Comparison of ENCODE assay signal across 15 cellular contexts in genomic region chr2:113272463-113272862, GRCh38. TPM values are rescaled to one million over a fixed set of nuclear protein-coding genes. Genes with fewer than 3 reads are reported as not detected.
DNase-seq lines count a peak whose midpoint lies in the region; TF ChIP-seq lines count a peak whose summit lies in the region.
"Had no signal": no experiment of that assay in that cellular context is flagged by ENCODE, and none has a peak within 500 bp of the region (broad histone marks: within the 10 kb centered on the region; RNA-seq: fewer than 3 reads in every experiment).

No MANE protein-coding gene starts in this region.

- no peak overlapping the region for H2AFZ ChIP-seq in parathyroid adenoma

- peak overlapping the region in 2 of 11 experiments; percentile 6 to 15; a peak in 2 of 22 replicates for H3K9ac ChIP-seq in BLaER1 treated with 17β-estradiol and CSF1 and Interleukin-3, amounts not matched to agents 10 nM and 100 nM
- H3K9ac ChIP-seq in HUES48 (ENCODE audit: low read depth, low read length) (no peak overlapping the region), parathyroid adenoma (no peak overlapping the region)

- no peaks in the 10 kb centered on the region for H3K9me3 Mint-ChIP-seq in activated CD4-positive, alpha-beta memory T cell treated with anti-CD3 and anti-CD28 coated beads for 36 hours

- CTCF ChIA-PET in activated CD4-positive, alpha-beta memory T cell treated with anti-CD3 and anti-CD28 coated beads for 36 hours (lab: Charles Lee), result interaction anchor here (1.1 to 3.1 kb wide), 3 partner anchors 24 to 116 kb away, joined by 3 to 11 read pairs (median 6); no protein-coding TSS in a partner anchor

- H3K27me3 ChIP-seq in BLaER1 treated with 17β-estradiol and CSF1 and Interleukin-3, amounts not matched to agents 10 nM and 100 nM, result peaks cover 32 to 39% (median 38%) of the 10 kb centered on the region in 11 experiments
- H3K27me3 ChIP-seq in HUES48 (ENCODE audit: control insufficient read depth, insufficient read depth, low read length), result peaks cover 93% of the 10 kb centered on the region
- H3K27me3 ChIP-seq in parathyroid adenoma (ENCODE audit: control insufficient read depth, insufficient read depth, low read length), result peaks cover 12% of the 10 kb centered on the region

- peaks cover 32% of the 10 kb centered on the region for H3K27me3 Mint-ChIP-seq in activated CD4-positive, alpha-beta memory T cell treated with anti-CD3 and anti-CD28 coated beads for 36 hours

- H3K4me1 Mint-ChIP-seq in activated CD4-positive, alpha-beta memory T cell treated with anti-CD3 and anti-CD28 coated beads for 36 hours (ENCODE audit: low read depth), result peaks cover 9% of the 10 kb centered on the region

- no peak for DNase-seq in epithelial cell of proximal tubule (ENCODE audit: low read depth)
- DNase-seq in activated CD4-positive, alpha-beta memory T cell treated with anti-CD3 and anti-CD28 coated beads for 36 hours, result no peak
- DNase-seq in OCI-M1 (lab: John Stamatoyannopoulos, UW), result no peak
- no peak for DNase-seq in globus pallidus (ENCODE audit: low spot score)
- DNase-seq: C1 segment of cervical spinal cord; COR-L47; NCI-H1048; NCI-H2107; NCI-H226; NCI-H526; NK-92 treated with Interleukin-12 subunit alpha and Interleukin-12 subunit beta, amount 100 ng/mL, for 24 hours had no signal

- no peak overlapping the region for H3K4me3 ChIP-seq in BLaER1 treated with 17β-estradiol and CSF1 and Interleukin-3, amounts not matched to agents 10 nM and 100 nM
- peak overlapping the region; percentile 17; the same call in 1 of the 2 replicates for H3K4me3 ChIP-seq in HUES48 (ENCODE audit: low read depth, low read length)
- H3K4me3 ChIP-seq in epithelial cell of proximal tubule (ENCODE audit: low read depth, low read length), result peak overlapping the region; percentile 84
- no peak overlapping the region for H3K4me3 ChIP-seq in parathyroid adenoma (ENCODE audit: low read depth, low read length)
- H3K4me3 ChIP-seq: K562 had no signal

- H3K27ac ChIP-seq in BLaER1 treated with 17β-estradiol and CSF1 and Interleukin-3, amounts not matched to agents 10 nM and 100 nM, result no peak overlapping the region
- H3K27ac ChIP-seq in HUES48 (ENCODE audit: low read depth, low read length) (no peak overlapping the region), parathyroid adenoma (no peak overlapping the region)

- TF ChIP-seq CTCF in epithelial cell of proximal tubule (conservative IDR thresholded peaks at IDR 0.05; ENCODE audit: low read depth, low read length), result no peak
- TF ChIP-seq CTCF in parathyroid adenoma (IDR thresholded peaks at IDR 0.05), result no peak

- H3K4me2 ChIP-seq in BLaER1 treated with 17β-estradiol and CSF1 and Interleukin-3, amounts not matched to agents 10 nM and 100 nM, result peak overlapping the region in 10 of 11 experiments; percentile 7 to 66 (median 50); a peak in 18 of 22 replicates
- peak overlapping the region; percentile 9 for H3K4me2 ChIP-seq in parathyroid adenoma (ENCODE audit: low read length)

- peaks cover 0 to 19% (median 0%) of the 10 kb centered on the region in 11 experiments; a peak in 5 of 22 replicates for H3K36me3 ChIP-seq in BLaER1 treated with 17β-estradiol and CSF1 and Interleukin-3, amounts not matched to agents 10 nM and 100 nM
- H3K36me3 ChIP-seq in HUES48 (ENCODE audit: control insufficient read depth, insufficient read depth, low read length), result no peaks in the 10 kb centered on the region
- H3K36me3 ChIP-seq in parathyroid adenoma (ENCODE audit: control insufficient read depth, insufficient read depth, low read length), result no peaks in the 10 kb centered on the region

- no peaks in the 10 kb centered on the region for H3K36me3 Mint-ChIP-seq in activated CD4-positive, alpha-beta memory T cell treated with anti-CD3 and anti-CD28 coated beads for 36 hours

- peaks cover 18 to 23% (median 20%) of the 10 kb centered on the region in 11 experiments for H3K9me3 ChIP-seq in BLaER1 treated with 17β-estradiol and CSF1 and Interleukin-3, amounts not matched to agents 10 nM and 100 nM (replicated peaks in 1 of 11)
- H3K9me3 ChIP-seq in HUES48 (ENCODE audit: control insufficient read depth, insufficient read depth, low read length) (no peaks in the 10 kb centered on the region), parathyroid adenoma (ENCODE audit: control insufficient read depth, low read length) (no peaks in the 10 kb centered on the region)

- POLR2A ChIA-PET in activated CD4-positive, alpha-beta memory T cell treated with anti-CD3 and anti-CD28 coated beads for 36 hours (lab: Charles Lee), result no interaction called here

- peaks cover 0 to 5% (median 0%) of the 10 kb centered on the region in 11 experiments; a peak in 6 of 22 replicates for H4K20me1 ChIP-seq in BLaER1 treated with 17β-estradiol and CSF1 and Interleukin-3, amounts not matched to agents 10 nM and 100 nM

- peaks cover 0 to 21% (median 13%) of the 10 kb centered on the region in 10 experiments; a peak in 14 of 20 replicates for H3K4me1 ChIP-seq in BLaER1 treated with 17β-estradiol and CSF1 and Interleukin-3, amounts not matched to agents 10 nM and 100 nM
- H3K4me1 ChIP-seq in HUES48 (ENCODE audit: control insufficient read depth, insufficient read depth, low read length) (peaks cover 19% of the 10 kb centered on the region), parathyroid adenoma (peaks cover 5% of the 10 kb centered on the region)

- intact Hi-C loops in activated CD4-positive, alpha-beta memory T cell treated with anti-CD3 and anti-CD28 coated beads for 36 hours (cut with micrococcal nuclease), result no loop called here

- no peak overlapping the region for H3K27ac Mint-ChIP-seq in activated CD4-positive, alpha-beta memory T cell treated with anti-CD3 and anti-CD28 coated beads for 36 hours

- no peaks in the 10 kb centered on the region for H3K79me2 ChIP-seq in parathyroid adenoma

- H3K4me3 Mint-ChIP-seq in activated CD4-positive, alpha-beta memory T cell treated with anti-CD3 and anti-CD28 coated beads for 36 hours, result no peak overlapping the region

RNA-seq across cellular contexts. Expression of gene PAX8, which starts 6.3 kb away (rescaled TPM):
- total RNA-seq in epithelial cell of proximal tubule, result 109 and 127 TPM in 2 replicates
- total RNA-seq in activated CD4-positive, alpha-beta memory T cell treated with anti-CD3 and anti-CD28 coated beads for 36 hours, result 1 to 10 TPM; 2.6 to 4.1 TPM

Comparison
In these comparisons a context has a peak if more than half of its experiments do, and no peak if none do; other contexts are left out.
1. H3K4me3 ChIP-seq: peak in HUES48 (single experiment) and epithelial cell of proximal tubule (single experiment); none in BLaER1 treated with 17β-estradiol and CSF1 and Interleukin-3, amounts not matched to agents 10 nM and 100 nM (0 of 10) and parathyroid adenoma (single experiment).
2. RNA of gene PAX8, which starts 6.3 kb away (total RNA-seq): 109 to 127 TPM in epithelial cell of proximal tubule; 2.6 to 4.1 TPM in activated CD4-positive, alpha-beta memory T cell treated with anti-CD3 and anti-CD28 coated beads for 36 hours; every median in the first group is over 10 times any median in the second.